Comparison of ENCODE assay signal across 23 cellular contexts in genomic region chr12:107501681-107502080, GRCh38.
"Had no signal": no experiment of that assay in that cellular context is flagged by ENCODE, and none has a peak within 500 bp of the region (broad histone marks: within the 10 kb centered on the region; RNA-seq: fewer than 3 reads in every experiment).

No MANE protein-coding gene starts in this region.

- H3K36me3 ChIP-seq: esophagus squamous epithelium, pancreas, prostate gland, sigmoid colon, transverse colon had no signal

- ATAC-seq: activated CD4-positive, CD25-positive, alpha-beta regulatory T cell treated with anti-CD3 and anti-CD28 coated beads, Interleukin-2, amount 50 U/mL, for 24 hours; pancreas had no signal

- H3K4me1 Mint-ChIP-seq: central memory CD8-positive, alpha-beta T cell; mesothelial cell of epicardium had no signal

- DNase-seq: activated CD4-positive, alpha-beta T cell treated with anti-CD3 and anti-CD28 coated beads for 48 hours; activated CD4-positive, alpha-beta T cell treated with anti-CD3 and anti-CD28 coated beads, Interleukin-2, amount 50 U/mL, for 48 hours; activated gamma-delta T cell treated with Interleukin-2 at 50 U/mL for 16 hours; activated naive CD4-positive, alpha-beta T cell treated with anti-CD3 and anti-CD28 coated beads, Interleukin-2, amount 50 U/mL, for 16 hours; esophagus squamous epithelium; foreskin melanocyte; glutamatergic neuron; islet precursor cell; naive B cell; nucleus accumbens; pancreas; sigmoid colon; small intestine; stimulated activated CD4-positive, alpha-beta T cell treated with anti-CD3 and anti-CD28 coated beads, Interleukin-4, amount 100 ng/mL, for 24 hours; stimulated activated CD8-positive, alpha-beta memory T cell treated with anti-CD3 and anti-CD28 coated beads, Interleukin-4, amount 100 ng/mL, for 48 hours; stimulated activated naive CD4-positive, alpha-beta T cell; testis; transverse colon had no signal

- H3K9me3 Mint-ChIP-seq: dendritic cell treated with granulocyte-macrophage colony-stimulating factor and Interleukin-4, amounts not matched to agents 40 ng/mL and 50 ng/mL, for 4 days had no signal

- H3K27me3 Mint-ChIP-seq: dendritic cell treated with granulocyte-macrophage colony-stimulating factor and Interleukin-4, amounts not matched to agents 40 ng/mL and 50 ng/mL, for 4 days had no signal

- H3K27me3 ChIP-seq: esophagus squamous epithelium, pancreas, sigmoid colon, testis, transverse colon had no signal

- H3K36me3 Mint-ChIP-seq: mesothelial cell of epicardium had no signal

- H3K4me3 Mint-ChIP-seq: central memory CD8-positive, alpha-beta T cell; dendritic cell treated with granulocyte-macrophage colony-stimulating factor and Interleukin-4, amounts not matched to agents 40 ng/mL and 50 ng/mL, for 4 days; mesothelial cell of epicardium; naive B cell had no signal

- H3K4me3 ChIP-seq: esophagus squamous epithelium, pancreas, prostate gland, sigmoid colon, testis, transverse colon had no signal

- H3K27ac Mint-ChIP-seq: dendritic cell treated with granulocyte-macrophage colony-stimulating factor and Interleukin-4, amounts not matched to agents 40 ng/mL and 50 ng/mL, for 4 days; mesothelial cell of epicardium had no signal
